7 cellular contexts compared by ENCODE assay signal in the genomic region with DNA sequence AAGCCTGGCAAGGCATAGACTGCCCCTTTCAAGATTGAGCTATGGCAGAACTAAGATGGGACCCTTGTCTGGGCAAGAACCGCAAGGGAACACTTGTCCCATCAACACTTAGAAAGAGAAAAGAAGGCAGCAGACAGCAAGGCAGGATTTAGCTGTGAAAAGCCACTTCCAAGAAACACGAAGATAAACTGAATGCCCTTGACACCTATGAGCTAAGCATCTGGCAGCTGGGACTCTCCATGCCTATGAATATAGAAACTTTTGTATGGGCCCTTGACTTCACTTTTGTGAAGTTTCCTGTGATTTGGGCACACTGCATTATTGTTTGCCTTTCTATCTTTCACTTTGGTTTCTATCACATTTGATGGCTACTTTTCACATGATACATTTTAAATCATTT. TPM values are rescaled to one million over a fixed set of nuclear protein-coding genes. Genes with fewer than 3 reads are reported as not detected.
"Had no signal": no experiment of that assay in that cellular context is flagged by ENCODE, and none has a peak within 500 bp of the region (broad histone marks: within the 10 kb centered on the region; RNA-seq: fewer than 3 reads in every experiment).

No MANE protein-coding gene starts in this region.

- DNase-seq: GDM1, GF-D8 had no signal

- FAIRE-seq: G401.6, GM12891, GM18507, GM19239 had no signal

RNA-seq across cellular contexts. Expression of a gene that starts 24.9 kb away (rescaled TPM):
- total RNA-seq: G401 had no signal
